ENCODE assay signal across 9 cellular contexts in genomic region chr9:95031711-95032461, GRCh38.
DNase-seq lines count a peak whose midpoint lies in the region; ATAC-seq, FAIRE-seq and TF ChIP-seq lines count a peak whose summit lies in the region.
"Had no signal": no experiment of that assay in that cellular context is flagged by ENCODE, and none has a peak within 500 bp of the region (broad histone marks: within the 10 kb centered on the region; RNA-seq: fewer than 3 reads in every experiment).

No MANE protein-coding gene starts in this region.

- no TSS peak for BruUV-seq in HepG2 (replicated peaks; lab: Mats Ljungman, UMichigan)

- TF ChIP-seq CTCF in RWPE2 (IDR thresholded peaks at IDR 0.05; ENCODE audit: poor library complexity, severe bottlenecking) (no peak), HepG2 (CRISPR knock-in tag; IDR thresholded peaks at IDR 0.05) (no peak), thoracic aorta (IDR thresholded peaks at IDR 0.05) (no peak), D721Med (IDR thresholded peaks at IDR 0.05; ENCODE audit: insufficient read depth, missing control alignments) (no peak)

- peak in 1 of 2 experiments; percentile 97; a peak in 3 of 4 replicates for TF ChIP-seq EP300 in HepG2 (IDR thresholded peaks at IDR 0.05; ENCODE audit: low read depth in 2 of 2, low read length in 2 of 2)
- peak; percentile 91 for TF ChIP-seq EP300 in HepG2 (CRISPR knock-in tag; IDR thresholded peaks at IDR 0.05; ENCODE audit: borderline replicate concordance)

- ATAC-seq in RWPE2 (ENCODE audit: low read depth) (peak; percentile 20; the same call in 2 of the 3 replicates), HepG2 (peak; percentile 82), thoracic aorta (ENCODE audit: insufficient number of reproducible peaks, low FRiP score, low read depth) (no peak), GM19467 (IDR thresholded peaks at IDR 0.05; ENCODE audit: unreplicated experiment) (no peak), GM19397 (IDR thresholded peaks at IDR 0.05; ENCODE audit: unreplicated experiment) (no peak)

- H3K36me3 ChIP-seq in RWPE2 (ENCODE audit: low read depth): peaks cover 31% of the 10 kb centered on the region
- H3K36me3 ChIP-seq in HepG2 (replicated peaks in 1 of 2; ENCODE audit: control insufficient read depth in 1 of 2, insufficient read depth in 2 of 2, low read length in 2 of 2): peaks cover 8 to 38% of the 10 kb centered on the region in 2 experiments; a peak in 4 of 5 replicates
- H3K36me3 ChIP-seq in thoracic aorta: no peaks in the 10 kb centered on the region

- H3K27me3 ChIP-seq in RWPE2 (ENCODE audit: insufficient read depth, poor library complexity, severe bottlenecking): no peaks in the 10 kb centered on the region
- H3K27me3 ChIP-seq in HepG2 (ENCODE audit: control insufficient read depth in 1 of 2, insufficient read depth in 2 of 2, low read length in 2 of 2): no peaks in the 10 kb centered on the region
- H3K27me3 ChIP-seq in thoracic aorta (replicated peaks; ENCODE audit: insufficient read depth): no peaks in the 10 kb centered on the region

- FAIRE-seq in HepG2 (lab: Jason Lieb, UNC): peak; percentile 88
- no peak for FAIRE-seq in D721Med (lab: Jason Lieb, UNC)

- no peak overlapping the region for H2AFZ ChIP-seq in HepG2 (ENCODE audit: low read length)

- CTCF ChIA-PET in HepG2 (lab: Yijun Ruan, JAX; ENCODE audit: low intra/inter-chr PET ratio, low total read pairs): no interaction called here

- peaks cover 94% of the 10 kb centered on the region for H3K79me2 ChIP-seq in HepG2 (ENCODE audit: insufficient read depth, low read length)

- TF ChIP-seq RAD21 in HepG2 (CRISPR knock-in tag; IDR thresholded peaks at IDR 0.05): no peak

- WGBS in HepG2 (ENCODE audit: low lambda C conversion rate): 2% methylated on average over 3 of the region's 5 CpGs

- in situ Hi-C loops in HepG2 (cut with HindIII; ENCODE audit: extremely low pct_ligation_motif_present, low pct_unique_long_range_greater_than_20kb): no loop called here

- H3K4me1 ChIP-seq in RWPE2 (ENCODE audit: insufficient read depth, poor library complexity, severe bottlenecking): peaks cover 32% of the 10 kb centered on the region
- H3K4me1 ChIP-seq in HepG2 (ENCODE audit: insufficient read depth, low read length): peaks cover 76% of the 10 kb centered on the region
- H3K4me1 ChIP-seq in thoracic aorta (ENCODE audit: control insufficient read depth in 1 of 2, low read depth in 2 of 2): peaks cover 67 to 96% of the 10 kb centered on the region in 2 donors

- POLR2A ChIA-PET in HepG2 (lab: Yijun Ruan, JAX): interaction anchor here (0.7 to 2.4 kb wide), 14 partner anchors 8 to 42 kb away, joined by 3 to 33 read pairs (median 6); no protein-coding TSS in a partner anchor

- no peak overlapping the region for H3K27ac ChIP-seq in RWPE2 (ENCODE audit: poor library complexity, severe bottlenecking)
- peak overlapping the region; percentile 85 for H3K27ac ChIP-seq in HepG2 (ENCODE audit: extremely low read length, insufficient read depth, low read length)
- peak overlapping the region; percentile 74 to 97 for H3K27ac ChIP-seq in thoracic aorta

- H3K9ac ChIP-seq in HepG2 (ENCODE audit: insufficient read depth, low read depth, low read length): peak overlapping the region; percentile 73

- H4K20me1 ChIP-seq in HepG2 (ENCODE audit: insufficient read depth, low read length): peaks cover 4% of the 10 kb centered on the region; the same call in 1 of the 2 replicates

- no peaks in the 10 kb centered on the region for H3K9me3 ChIP-seq in RWPE2 (ENCODE audit: severe bottlenecking)
- H3K9me3 ChIP-seq in HepG2 (ENCODE audit: low read length): no peaks in the 10 kb centered on the region
- H3K9me3 ChIP-seq in thoracic aorta: no peaks in the 10 kb centered on the region

- peak; percentile 16 to 21; a peak in 2 of 4 replicates for TF ChIP-seq POLR2A in HepG2 (IDR thresholded peaks at IDR 0.05; ENCODE audit: insufficient read depth in 1 of 2, low read depth in 2 of 2, low read length in 2 of 2)

- peak; percentile 27 for DNase-seq in NCI-H1105 (lab: John Stamatoyannopoulos, UW)
- DNase-seq in RWPE2 (ENCODE audit: low spot score): no peak
- DNase-seq in HepG2 (ENCODE audit: low spot score): peak; percentile 98
- no peak for DNase-seq in thoracic aorta (ENCODE audit: low spot score)
- DNase-seq in D721Med (ENCODE audit: insufficient read length, low spot score): no peak
- no peak for DNase-seq in CD1c-positive myeloid dendritic cell (ENCODE audit: extremely low spot score)
- DNase-seq: activated B cell treated with CpG ODN at 0.5 μM for 24 hours had no signal

- peak overlapping the region; percentile 72 for H3K4me2 ChIP-seq in HepG2 (ENCODE audit: low read depth, low read length)

- no peak overlapping the region for H3K4me3 ChIP-seq in RWPE2 (ENCODE audit: severe bottlenecking)
- peak overlapping the region in 1 of 3 experiments; percentile 48; a peak in 2 of 6 replicates for H3K4me3 ChIP-seq in HepG2 (replicated peaks in 1 of 3; ENCODE audit: insufficient read depth in 1 of 3, low read depth in 2 of 3, low read length in 3 of 3)
- H3K4me3 ChIP-seq in thoracic aorta: peak overlapping the region; percentile 21

- intact Hi-C loops in HepG2 (cut with micrococcal nuclease; ENCODE audit: unreplicated experiment): loop anchor here (1.0 to 2.0 kb wide), 3 partner anchors 9 to 33 kb away; no protein-coding TSS in a partner anchor

TF ChIP-seq in HepG2, 621 proteins besides CTCF, POLR2A, EP300 and RAD21 (continues in another document):
- no peak for TF ChIP-seq YEATS2 (CRISPR knock-in tag; IDR thresholded peaks at IDR 0.05; ENCODE audit: borderline replicate concordance)
- TF ChIP-seq ZNF710 (CRISPR knock-in tag; IDR thresholded peaks at IDR 0.05; ENCODE audit: borderline replicate concordance): no peak; the same call in 1 of the 2 replicates
- no peak for TF ChIP-seq ZNF703 (CRISPR knock-in tag; IDR thresholded peaks at IDR 0.05; ENCODE audit: borderline replicate concordance)
- TF ChIP-seq KDM4B (CRISPR knock-in tag; IDR thresholded peaks at IDR 0.05): 0 out of 2 replicates have a peak, but pooled peaks have one; percentile 21
- TF ChIP-seq GATAD1 (CRISPR knock-in tag; IDR thresholded peaks at IDR 0.05): peak; percentile 51
- TF ChIP-seq ZNF788 (CRISPR knock-in tag; IDR thresholded peaks at IDR 0.05; ENCODE audit: borderline replicate concordance): no peak; the same call in 1 of the 2 replicates
- no peak for TF ChIP-seq HNRNPLL (IDR thresholded peaks at IDR 0.05; ENCODE audit: low read depth, low read length, poor library complexity, severe bottlenecking)
- TF ChIP-seq ADNP (CRISPR knock-in tag; IDR thresholded peaks at IDR 0.05): no peak
- 0 out of 2 replicates have a peak, but pooled peaks have one; percentile 41 for TF ChIP-seq ZNF746 (CRISPR knock-in tag; IDR thresholded peaks at IDR 0.05)
- TF ChIP-seq KMT2B (CRISPR knock-in tag; IDR thresholded peaks at IDR 0.05): no peak
- no peak for TF ChIP-seq IKZF4 (CRISPR knock-in tag; IDR thresholded peaks at IDR 0.05; ENCODE audit: borderline replicate concordance, low read depth, not compliant biosample characterization)

Comparison
In these comparisons a context has a peak if more than half of its experiments do, and no peak if none do; other contexts are left out.
1. DNase-seq: peak in NCI-H1105 (single experiment) and HepG2 (single experiment); none in RWPE2 (single experiment), thoracic aorta (single experiment), D721Med (single experiment) and CD1c-positive myeloid dendritic cell (single experiment).
2. ATAC-seq: peak in RWPE2 (single experiment) and HepG2 (single experiment); none in thoracic aorta (single experiment), GM19467 (single experiment) and GM19397 (single experiment).